Comparison of ENCODE assay signal across 1 cellular context in genomic region chr7:127396184-127396583, GRCh38.
TF ChIP-seq lines count a peak whose summit lies in the region.

No MANE protein-coding gene starts in this region.

TF ChIP-seq in HEK293, 187 proteins besides CTCF, POLR2A, EP300 and RAD21 (continued from another document):
- TF ChIP-seq ZNF518A (tag by site-specific recombination; conservative IDR thresholded peaks at IDR 0.05; ENCODE audit: low read depth) (peak; percentile 40; the same call in 1 of the 2 replicates), ZSCAN30 (tag by site-specific recombination; IDR thresholded peaks at IDR 0.05) (no peak), ZNF311 (tag by site-specific recombination; IDR thresholded peaks at IDR 0.05; ENCODE audit: borderline replicate concordance) (no peak), ZNF660 (tag by site-specific recombination; IDR thresholded peaks at IDR 0.05) (peak; percentile 84), ZNF10 (tag by site-specific recombination; IDR thresholded peaks at IDR 0.05) (no peak), KLF8 (tag by site-specific recombination; IDR thresholded peaks at IDR 0.05) (0 out of 2 replicates have a peak, but pooled peaks have one; percentile 13), ZNF132 (tag by site-specific recombination; IDR thresholded peaks at IDR 0.05; ENCODE audit: borderline replicate concordance) (no peak), HOXD13 (CRISPR knock-in tag; IDR thresholded peaks at IDR 0.05; ENCODE audit: borderline replicate concordance) (no peak)
